In genomic region chr11:126997196-126997595, GRCh38 we compare ENCODE assay signal across 23 cellular contexts. TPM values are rescaled to one million over a fixed set of nuclear protein-coding genes. Genes with fewer than 3 reads are reported as not detected.
A peak's percentile ranks its signal among the peaks of the same experiment; 100 is the strongest.
DNase-seq lines count a peak whose midpoint lies in the region; ATAC-seq and TF ChIP-seq lines count a peak whose summit lies in the region.
"Had no signal": no experiment of that assay in that cellular context is flagged by ENCODE, and none has a peak within 500 bp of the region (broad histone marks: within the 10 kb centered on the region; RNA-seq: fewer than 3 reads in every experiment).

No MANE protein-coding gene starts in this region.

- no peak for ATAC-seq in HG03097 (IDR thresholded peaks at IDR 0.05; ENCODE audit: low FRiP score, unreplicated experiment)
- no peak for ATAC-seq in right cardiac atrium
- ATAC-seq in activated CD4-positive, alpha-beta T cell treated with anti-CD3 and anti-CD28 coated beads for 36 hours = no peak
- ATAC-seq: gastrocnemius medialis; stimulated activated naive B cell treated with anti-CD40 and anti-IgM and Interleukin-4, amounts not matched to agents 10 μg/mL and 1 μg/mL and 100 μg/mL, for 72 hours had no signal

- H3K4me3 ChIP-seq in right cardiac atrium (ENCODE audit: low read length) = no peak overlapping the region
- H3K4me3 ChIP-seq: gastrocnemius medialis, ovary had no signal

- no peaks in the 10 kb centered on the region for H3K9me3 ChIP-seq in right cardiac atrium (ENCODE audit: control insufficient read depth, low read length)
- H3K9me3 ChIP-seq: gastrocnemius medialis, ovary had no signal

- H3K9me3 Mint-ChIP-seq in nephron = no peaks in the 10 kb centered on the region
- no peaks in the 10 kb centered on the region for H3K9me3 Mint-ChIP-seq in activated CD4-positive, alpha-beta T cell treated with anti-CD3 and anti-CD28 coated beads for 36 hours (ENCODE audit: low read depth)
- H3K9me3 Mint-ChIP-seq: activated T-helper 2 cell treated with anti-CD3 and anti-CD28 coated beads, Interferon-gamma antibody, Interleukin-2, Interleukin-4, amounts not matched to agents 10 μg/mL and 5 μg/mL and 100 μg/mL, durations not matched to agents 14 hours and 24 hours and 36 hours; stimulated activated naive B cell treated with anti-CD40 and anti-IgM and Interleukin-4, amounts not matched to agents 10 μg/mL and 1 μg/mL and 100 μg/mL, for 72 hours; T-helper 1 cell treated with Interleukin-12 subunit alpha and Interleukin-12 subunit beta and Interleukin-4 antibody, amounts not matched to agents 30 μg/mL and 1 μg/mL, for 36 hours had no signal

- POLR2A ChIA-PET in activated CD4-positive, alpha-beta T cell treated with anti-CD3 and anti-CD28 coated beads for 36 hours (lab: Charles Lee) = no interaction called here

- CTCF ChIA-PET in activated CD4-positive, alpha-beta T cell treated with anti-CD3 and anti-CD28 coated beads for 36 hours (lab: Charles Lee) = interaction anchor here (0.7 kb wide), 1 partner anchor 16 kb away, joined by 4 read pairs; no protein-coding TSS in a partner anchor

- WGBS in right cardiac atrium = 40% methylated on average over 5 of the region's 5 CpGs

- H3K4me1 ChIP-seq in right cardiac atrium (ENCODE audit: control insufficient read depth, insufficient read depth, low read length) = no peaks in the 10 kb centered on the region
- H3K4me1 ChIP-seq: gastrocnemius medialis had no signal

- H3K27me3 ChIP-seq in right cardiac atrium (ENCODE audit: control insufficient read depth, insufficient read depth) = no peaks in the 10 kb centered on the region
- H3K27me3 ChIP-seq: ovary had no signal

- H3K4me1 Mint-ChIP-seq in nephron = peaks cover 27% of the 10 kb centered on the region
- no peaks in the 10 kb centered on the region for H3K4me1 Mint-ChIP-seq in activated CD4-positive, alpha-beta T cell treated with anti-CD3 and anti-CD28 coated beads for 36 hours
- H3K4me1 Mint-ChIP-seq: stimulated activated naive B cell treated with anti-CD40 and anti-IgM and Interleukin-4, amounts not matched to agents 10 μg/mL and 1 μg/mL and 100 μg/mL, for 72 hours had no signal

- DNase-seq in AG08396 (ENCODE audit: low spot score) (peak; percentile 39), M059J (ENCODE audit: low read depth) (peak; percentile 74), cerebellar cortex (ENCODE audit: low spot score) (peak; percentile 20), SKM-1 (lab: John Stamatoyannopoulos, UW; ENCODE audit: unreplicated experiment) (no peak), right cardiac atrium (no peak)
- no peak for DNase-seq in activated CD4-positive, alpha-beta T cell treated with anti-CD3 and anti-CD28 coated beads for 36 hours
- DNase-seq: activated CD8-positive, alpha-beta memory T cell treated with anti-CD3 and anti-CD28 coated beads, Interleukin-2, amount 50 U/mL, for 4 hours; CD4-positive, CD25-positive, alpha-beta regulatory T cell; dermis blood vessel endothelial cell; gastrocnemius medialis; H7; kidney; NCI-H82; ovary; SHP77 treated with DMSO at 0.1 percent for 48 hours; stimulated activated CD4-positive, alpha-beta T cell treated with anti-CD3 and anti-CD28 coated beads, Interleukin-2, amount 100 ng/mL, for 24 hours; stimulated activated naive B cell treated with anti-CD40 and anti-IgM and Interleukin-4, amounts not matched to agents 10 μg/mL and 1 μg/mL and 100 μg/mL, for 72 hours; WERI-Rb-1 had no signal

- H3K27ac Mint-ChIP-seq in nephron = peak overlapping the region in 1 of 3 experiments; percentile 4
- H3K27ac Mint-ChIP-seq in activated CD4-positive, alpha-beta T cell treated with anti-CD3 and anti-CD28 coated beads for 36 hours = no peak overlapping the region
- H3K27ac Mint-ChIP-seq: activated T-helper 2 cell treated with anti-CD3 and anti-CD28 coated beads, Interferon-gamma antibody, Interleukin-2, Interleukin-4, amounts not matched to agents 10 μg/mL and 5 μg/mL and 100 μg/mL, durations not matched to agents 14 hours and 24 hours and 36 hours; CD4-positive, CD25-positive, alpha-beta regulatory T cell; stimulated activated naive B cell treated with anti-CD40 and anti-IgM and Interleukin-4, amounts not matched to agents 10 μg/mL and 1 μg/mL and 100 μg/mL, for 72 hours; T-helper 1 cell treated with Interleukin-12 subunit alpha and Interleukin-12 subunit beta and Interleukin-4 antibody, amounts not matched to agents 30 μg/mL and 1 μg/mL, for 36 hours had no signal

- no peaks in the 10 kb centered on the region for H3K36me3 Mint-ChIP-seq in nephron (ENCODE audit: low read depth)
- H3K36me3 Mint-ChIP-seq in activated CD4-positive, alpha-beta T cell treated with anti-CD3 and anti-CD28 coated beads for 36 hours (ENCODE audit: low read depth) = no peaks in the 10 kb centered on the region
- H3K36me3 Mint-ChIP-seq: CD4-positive, CD25-positive, alpha-beta regulatory T cell; stimulated activated naive B cell treated with anti-CD40 and anti-IgM and Interleukin-4, amounts not matched to agents 10 μg/mL and 1 μg/mL and 100 μg/mL, for 72 hours had no signal

- no peak for TF ChIP-seq CTCF in nephron (IDR thresholded peaks at IDR 0.05; ENCODE audit: unreplicated experiment in 3 of 3)

- H3K27ac ChIP-seq in right cardiac atrium (ENCODE audit: low read length) = no peak overlapping the region
- H3K27ac ChIP-seq: gastrocnemius medialis, ovary, WERI-Rb-1 had no signal

- intact Hi-C loops in right cardiac atrium (cut with DNase I) = no loop called here
- intact Hi-C loops in activated CD4-positive, alpha-beta T cell treated with anti-CD3 and anti-CD28 coated beads for 36 hours (cut with DNase I, micrococcal nuclease) = no loop called here

- peak overlapping the region in 2 of 3 experiments; percentile 20 to 27 for H3K4me3 Mint-ChIP-seq in nephron
- no peak overlapping the region for H3K4me3 Mint-ChIP-seq in activated CD4-positive, alpha-beta T cell treated with anti-CD3 and anti-CD28 coated beads for 36 hours
- H3K4me3 Mint-ChIP-seq: CD4-positive, CD25-positive, alpha-beta regulatory T cell; stimulated activated naive B cell treated with anti-CD40 and anti-IgM and Interleukin-4, amounts not matched to agents 10 μg/mL and 1 μg/mL and 100 μg/mL, for 72 hours; T-helper 1 cell treated with Interleukin-12 subunit alpha and Interleukin-12 subunit beta and Interleukin-4 antibody, amounts not matched to agents 30 μg/mL and 1 μg/mL, for 36 hours had no signal

- peaks cover 21% of the 10 kb centered on the region for H3K27me3 Mint-ChIP-seq in nephron (ENCODE audit: low read depth)
- peaks cover 37% of the 10 kb centered on the region for H3K27me3 Mint-ChIP-seq in activated CD4-positive, alpha-beta T cell treated with anti-CD3 and anti-CD28 coated beads for 36 hours

RNA-seq across cellular contexts. Expression of gene KIRREL3, which starts 3.4 kb away (rescaled TPM):
- total RNA-seq in M059J (2014; rRNA removed; shearing (Covaris generic)) = 7.1 and 9.8 TPM in 2 replicates
- 1 to 10 TPM in 3 of 4 donors, under 1 TPM in 1; 0.74 to 1.2 (median 1.0) TPM for total RNA-seq in right cardiac atrium
- polyA plus RNA-seq in right cardiac atrium = 0.86 TPM
- total RNA-seq in activated CD4-positive, alpha-beta T cell treated with anti-CD3 and anti-CD28 coated beads for 36 hours = not detected
- total RNA-seq: activated T-helper 2 cell treated with anti-CD3 and anti-CD28 coated beads, Interferon-gamma antibody, Interleukin-2, Interleukin-4, amounts not matched to agents 10 μg/mL and 5 μg/mL and 100 μg/mL, durations not matched to agents 14 hours and 24 hours and 36 hours; bronchial epithelial cell; CD4-positive, CD25-positive, alpha-beta regulatory T cell; dermis blood vessel endothelial cell had no signal
- polyA plus RNA-seq: CD4-positive, CD25-positive, alpha-beta regulatory T cell had no signal

Comparison
In these comparisons a context has a peak if more than half of its experiments do, and no peak if none do; other contexts are left out.
1. DNase-seq: peak in AG08396 (single experiment), M059J (single experiment) and cerebellar cortex (single experiment); none in SKM-1 (single experiment), right cardiac atrium (0 of 3) and activated CD4-positive, alpha-beta T cell treated with anti-CD3 and anti-CD28 coated beads for 36 hours (single experiment).